Comparison of ENCODE assay signal across 1 cellular context in the genomic region with DNA sequence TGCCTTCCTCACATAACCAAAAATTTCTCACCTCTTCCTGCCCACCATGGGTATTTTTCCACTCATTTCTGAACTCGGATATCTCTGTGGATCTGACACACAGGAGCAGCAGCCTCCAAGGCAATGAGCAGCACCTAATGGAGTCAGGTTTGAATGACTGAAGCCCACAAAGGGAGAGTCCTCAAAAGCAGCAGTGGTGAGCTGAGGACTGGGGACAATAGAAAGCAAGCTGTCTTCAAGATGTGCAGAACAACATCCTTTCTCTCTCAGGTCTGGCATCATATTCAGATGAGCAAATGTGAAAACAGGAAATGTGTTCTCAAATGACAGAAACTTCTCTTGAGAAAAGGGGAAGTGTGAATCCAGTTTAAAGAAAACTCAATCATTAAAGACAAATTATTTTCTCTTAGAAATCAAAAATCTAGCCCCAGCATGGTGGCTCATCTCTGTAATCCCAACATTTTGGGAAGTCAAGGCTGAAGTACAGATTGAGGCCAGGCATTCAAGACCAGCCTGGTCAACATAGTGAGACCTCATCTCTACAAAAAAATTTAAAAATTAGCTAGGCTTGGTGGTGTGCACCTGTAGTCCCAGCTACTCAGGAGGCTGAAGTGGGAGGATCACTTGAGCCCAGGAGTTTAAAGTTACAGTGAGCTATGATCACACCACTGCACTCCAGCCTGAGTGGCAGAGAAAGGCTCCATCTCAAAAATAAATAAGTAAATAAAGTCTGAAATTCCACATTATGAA.
TF ChIP-seq lines count a peak whose summit lies in the region.

No MANE protein-coding gene starts in this region.

TF ChIP-seq in GM12878, 131 proteins besides CTCF, POLR2A, EP300 and RAD21 (continued from another document and continues in another):
- TF ChIP-seq MTA3 (IDR thresholded peaks at IDR 0.05; ENCODE audit: borderline replicate concordance, low read length) (peak; percentile 94; the same call in 1 of the 2 replicates), TCF12 (IDR thresholded peaks at IDR 0.05; ENCODE audit: low read depth, low read length) (peak; percentile 58; the same call in 1 of the 2 replicates), BACH1 (IDR thresholded peaks at IDR 0.05; ENCODE audit: borderline replicate concordance) (peak; percentile 86), SREBF1 (IDR thresholded peaks at IDR 0.05; ENCODE audit: low read length) (no peak), SMARCA5 (IDR thresholded peaks at IDR 0.05) (no peak; the same call in none of the 2 replicates), HDAC6 (IDR thresholded peaks at IDR 0.05; ENCODE audit: unreplicated experiment) (no peak), SREBF2 (IDR thresholded peaks at IDR 0.05; ENCODE audit: low read length) (no peak), NFIC (IDR thresholded peaks at IDR 0.05; ENCODE audit: low read depth, low read length) (peak; percentile 96), FOXM1 (IDR thresholded peaks at IDR 0.05; ENCODE audit: low read depth, low read length) (peak; percentile 88), CBX5 (IDR thresholded peaks at IDR 0.05; ENCODE audit: low read depth) (peak; percentile 51; the same call in 1 of the 2 replicates), TAF1 (IDR thresholded peaks at IDR 0.05; ENCODE audit: borderline replicate concordance, low read depth, low read length) (peak; percentile 81), IKZF2 (IDR thresholded peaks at IDR 0.05) (peak; percentile 94 to 95), IKZF1 (conservative IDR thresholded peaks at IDR 0.05) (peak; percentile 93), HCFC1 (IDR thresholded peaks at IDR 0.05; ENCODE audit: low read length) (no peak), JUNB (IDR thresholded peaks at IDR 0.05) (peak; percentile 87), SPI1 (IDR thresholded peaks at IDR 0.05; ENCODE audit: borderline replicate concordance, insufficient read depth, low read depth, low read length) (peak; percentile 99), RELA (IDR thresholded peaks at IDR 0.05; ENCODE audit: borderline replicate concordance, partially characterized antibody) (no peak), SP1 (IDR thresholded peaks at IDR 0.05; ENCODE audit: low read depth, low read length) (no peak), BHLHE40 (IDR thresholded peaks at IDR 0.05; ENCODE audit: borderline replicate concordance in 1 of 2, low read depth in 2 of 2, low read length in 1 of 2) (peak; percentile 33 to 55; a peak in 3 of 4 replicates), KDM1A (IDR thresholded peaks at IDR 0.05; ENCODE audit: borderline replicate concordance) (no peak), MTA2 (IDR thresholded peaks at IDR 0.05; ENCODE audit: low read depth) (peak; percentile 95), EZH2 (IDR thresholded peaks at IDR 0.05; ENCODE audit: borderline replicate concordance, control insufficient read depth, low read depth, low read length) (no peak), BCL11A (IDR thresholded peaks at IDR 0.05; ENCODE audit: low read depth, low read length) (peak; percentile 80), CREB1 (IDR thresholded peaks at IDR 0.05; ENCODE audit: low read depth) (peak; percentile 59; the same call in 1 of the 2 replicates), RBBP5 (conservative IDR thresholded peaks at IDR 0.05) (no peak)
- TF ChIP-seq, protein P1, sequence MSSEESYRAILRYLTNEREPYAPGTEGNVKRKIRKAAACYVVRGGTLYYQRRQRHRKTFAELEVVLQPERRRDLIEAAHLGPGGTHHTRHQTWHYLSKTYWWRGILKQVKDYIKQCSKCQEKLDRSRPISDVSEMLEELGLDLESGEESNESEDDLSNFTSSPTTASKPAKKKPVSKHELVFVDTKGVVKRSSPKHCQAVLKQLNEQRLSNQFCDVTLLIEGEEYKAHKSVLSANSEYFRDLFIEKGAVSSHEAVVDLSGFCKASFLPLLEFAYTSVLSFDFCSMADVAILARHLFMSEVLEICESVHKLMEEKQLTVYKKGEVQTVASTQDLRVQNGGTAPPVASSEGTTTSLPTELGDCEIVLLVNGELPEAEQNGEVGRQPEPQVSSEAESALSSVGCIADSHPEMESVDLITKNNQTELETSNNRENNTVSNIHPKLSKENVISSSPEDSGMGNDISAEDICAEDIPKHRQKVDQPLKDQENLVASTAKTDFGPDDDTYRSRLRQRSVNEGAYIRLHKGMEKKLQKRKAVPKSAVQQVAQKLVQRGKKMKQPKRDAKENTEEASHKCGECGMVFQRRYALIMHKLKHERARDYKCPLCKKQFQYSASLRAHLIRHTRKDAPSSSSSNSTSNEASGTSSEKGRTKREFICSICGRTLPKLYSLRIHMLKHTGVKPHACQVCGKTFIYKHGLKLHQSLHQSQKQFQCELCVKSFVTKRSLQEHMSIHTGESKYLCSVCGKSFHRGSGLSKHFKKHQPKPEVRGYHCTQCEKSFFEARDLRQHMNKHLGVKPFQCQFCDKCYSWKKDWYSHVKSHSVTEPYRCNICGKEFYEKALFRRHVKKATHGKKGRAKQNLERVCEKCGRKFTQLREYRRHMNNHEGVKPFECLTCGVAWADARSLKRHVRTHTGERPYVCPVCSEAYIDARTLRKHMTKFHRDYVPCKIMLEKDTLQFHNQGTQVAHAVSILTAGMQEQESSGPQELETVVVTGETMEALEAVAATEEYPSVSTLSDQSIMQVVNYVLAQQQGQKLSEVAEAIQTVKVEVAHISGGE (CRISPR knock-in tag; IDR thresholded peaks at IDR 0.05) = no peak
- TF ChIP-seq, protein P2, sequence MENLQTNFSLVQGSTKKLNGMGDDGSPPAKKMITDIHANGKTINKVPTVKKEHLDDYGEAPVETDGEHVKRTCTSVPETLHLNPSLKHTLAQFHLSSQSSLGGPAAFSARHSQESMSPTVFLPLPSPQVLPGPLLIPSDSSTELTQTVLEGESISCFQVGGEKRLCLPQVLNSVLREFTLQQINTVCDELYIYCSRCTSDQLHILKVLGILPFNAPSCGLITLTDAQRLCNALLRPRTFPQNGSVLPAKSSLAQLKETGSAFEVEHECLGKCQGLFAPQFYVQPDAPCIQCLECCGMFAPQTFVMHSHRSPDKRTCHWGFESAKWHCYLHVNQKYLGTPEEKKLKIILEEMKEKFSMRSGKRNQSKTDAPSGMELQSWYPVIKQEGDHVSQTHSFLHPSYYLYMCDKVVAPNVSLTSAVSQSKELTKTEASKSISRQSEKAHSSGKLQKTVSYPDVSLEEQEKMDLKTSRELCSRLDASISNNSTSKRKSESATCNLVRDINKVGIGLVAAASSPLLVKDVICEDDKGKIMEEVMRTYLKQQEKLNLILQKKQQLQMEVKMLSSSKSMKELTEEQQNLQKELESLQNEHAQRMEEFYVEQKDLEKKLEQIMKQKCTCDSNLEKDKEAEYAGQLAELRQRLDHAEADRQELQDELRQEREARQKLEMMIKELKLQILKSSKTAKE (IDR thresholded peaks at IDR 0.05; ENCODE audit: low read depth, poor library complexity, severe bottlenecking) = peak; percentile 75
- TF ChIP-seq, protein P3, sequence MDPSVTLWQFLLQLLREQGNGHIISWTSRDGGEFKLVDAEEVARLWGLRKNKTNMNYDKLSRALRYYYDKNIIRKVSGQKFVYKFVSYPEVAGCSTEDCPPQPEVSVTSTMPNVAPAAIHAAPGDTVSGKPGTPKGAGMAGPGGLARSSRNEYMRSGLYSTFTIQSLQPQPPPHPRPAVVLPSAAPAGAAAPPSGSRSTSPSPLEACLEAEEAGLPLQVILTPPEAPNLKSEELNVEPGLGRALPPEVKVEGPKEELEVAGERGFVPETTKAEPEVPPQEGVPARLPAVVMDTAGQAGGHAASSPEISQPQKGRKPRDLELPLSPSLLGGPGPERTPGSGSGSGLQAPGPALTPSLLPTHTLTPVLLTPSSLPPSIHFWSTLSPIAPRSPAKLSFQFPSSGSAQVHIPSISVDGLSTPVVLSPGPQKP (IDR thresholded peaks at IDR 0.05; ENCODE audit: low read depth, low read length) = no peak
- TF ChIP-seq, protein P4, sequence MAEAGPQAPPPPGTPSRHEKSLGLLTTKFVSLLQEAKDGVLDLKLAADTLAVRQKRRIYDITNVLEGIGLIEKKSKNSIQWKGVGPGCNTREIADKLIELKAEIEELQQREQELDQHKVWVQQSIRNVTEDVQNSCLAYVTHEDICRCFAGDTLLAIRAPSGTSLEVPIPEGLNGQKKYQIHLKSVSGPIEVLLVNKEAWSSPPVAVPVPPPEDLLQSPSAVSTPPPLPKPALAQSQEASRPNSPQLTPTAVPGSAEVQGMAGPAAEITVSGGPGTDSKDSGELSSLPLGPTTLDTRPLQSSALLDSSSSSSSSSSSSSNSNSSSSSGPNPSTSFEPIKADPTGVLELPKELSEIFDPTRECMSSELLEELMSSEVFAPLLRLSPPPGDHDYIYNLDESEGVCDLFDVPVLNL (IDR thresholded peaks at IDR 0.05; ENCODE audit: low read depth, low read length) = no peak
- TF ChIP-seq, protein P5, sequence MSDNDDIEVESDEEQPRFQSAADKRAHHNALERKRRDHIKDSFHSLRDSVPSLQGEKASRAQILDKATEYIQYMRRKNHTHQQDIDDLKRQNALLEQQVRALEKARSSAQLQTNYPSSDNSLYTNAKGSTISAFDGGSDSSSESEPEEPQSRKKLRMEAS (IDR thresholded peaks at IDR 0.05; ENCODE audit: low read depth, low read length) = no peak
- TF ChIP-seq, protein P6, sequence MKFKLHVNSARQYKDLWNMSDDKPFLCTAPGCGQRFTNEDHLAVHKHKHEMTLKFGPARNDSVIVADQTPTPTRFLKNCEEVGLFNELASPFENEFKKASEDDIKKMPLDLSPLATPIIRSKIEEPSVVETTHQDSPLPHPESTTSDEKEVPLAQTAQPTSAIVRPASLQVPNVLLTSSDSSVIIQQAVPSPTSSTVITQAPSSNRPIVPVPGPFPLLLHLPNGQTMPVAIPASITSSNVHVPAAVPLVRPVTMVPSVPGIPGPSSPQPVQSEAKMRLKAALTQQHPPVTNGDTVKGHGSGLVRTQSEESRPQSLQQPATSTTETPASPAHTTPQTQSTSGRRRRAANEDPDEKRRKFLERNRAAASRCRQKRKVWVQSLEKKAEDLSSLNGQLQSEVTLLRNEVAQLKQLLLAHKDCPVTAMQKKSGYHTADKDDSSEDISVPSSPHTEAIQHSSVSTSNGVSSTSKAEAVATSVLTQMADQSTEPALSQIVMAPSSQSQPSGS (IDR thresholded peaks at IDR 0.05; ENCODE audit: low read length) = peak; percentile 90
- TF ChIP-seq, protein P7, sequence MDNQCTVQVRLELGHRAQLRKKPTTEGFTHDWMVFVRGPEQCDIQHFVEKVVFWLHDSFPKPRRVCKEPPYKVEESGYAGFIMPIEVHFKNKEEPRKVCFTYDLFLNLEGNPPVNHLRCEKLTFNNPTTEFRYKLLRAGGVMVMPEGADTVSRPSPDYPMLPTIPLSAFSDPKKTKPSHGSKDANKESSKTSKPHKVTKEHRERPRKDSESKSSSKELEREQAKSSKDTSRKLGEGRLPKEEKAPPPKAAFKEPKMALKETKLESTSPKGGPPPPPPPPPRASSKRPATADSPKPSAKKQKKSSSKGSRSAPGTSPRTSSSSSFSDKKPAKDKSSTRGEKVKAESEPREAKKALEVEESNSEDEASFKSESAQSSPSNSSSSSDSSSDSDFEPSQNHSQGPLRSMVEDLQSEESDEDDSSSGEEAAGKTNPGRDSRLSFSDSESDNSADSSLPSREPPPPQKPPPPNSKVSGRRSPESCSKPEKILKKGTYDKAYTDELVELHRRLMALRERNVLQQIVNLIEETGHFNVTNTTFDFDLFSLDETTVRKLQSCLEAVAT (IDR thresholded peaks at IDR 0.05) = peak; percentile 71; the same call in 1 of the 2 replicates
- TF ChIP-seq, protein P8, sequence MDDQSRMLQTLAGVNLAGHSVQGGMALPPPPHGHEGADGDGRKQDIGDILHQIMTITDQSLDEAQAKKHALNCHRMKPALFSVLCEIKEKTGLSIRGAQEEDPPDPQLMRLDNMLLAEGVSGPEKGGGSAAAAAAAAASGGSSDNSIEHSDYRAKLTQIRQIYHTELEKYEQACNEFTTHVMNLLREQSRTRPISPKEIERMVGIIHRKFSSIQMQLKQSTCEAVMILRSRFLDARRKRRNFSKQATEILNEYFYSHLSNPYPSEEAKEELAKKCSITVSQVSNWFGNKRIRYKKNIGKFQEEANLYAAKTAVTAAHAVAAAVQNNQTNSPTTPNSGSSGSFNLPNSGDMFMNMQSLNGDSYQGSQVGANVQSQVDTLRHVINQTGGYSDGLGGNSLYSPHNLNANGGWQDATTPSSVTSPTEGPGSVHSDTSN (IDR thresholded peaks at IDR 0.05; ENCODE audit: insufficient replicate concordance, low read depth, low read length) = peak; percentile 22
- TF ChIP-seq, protein P9, sequence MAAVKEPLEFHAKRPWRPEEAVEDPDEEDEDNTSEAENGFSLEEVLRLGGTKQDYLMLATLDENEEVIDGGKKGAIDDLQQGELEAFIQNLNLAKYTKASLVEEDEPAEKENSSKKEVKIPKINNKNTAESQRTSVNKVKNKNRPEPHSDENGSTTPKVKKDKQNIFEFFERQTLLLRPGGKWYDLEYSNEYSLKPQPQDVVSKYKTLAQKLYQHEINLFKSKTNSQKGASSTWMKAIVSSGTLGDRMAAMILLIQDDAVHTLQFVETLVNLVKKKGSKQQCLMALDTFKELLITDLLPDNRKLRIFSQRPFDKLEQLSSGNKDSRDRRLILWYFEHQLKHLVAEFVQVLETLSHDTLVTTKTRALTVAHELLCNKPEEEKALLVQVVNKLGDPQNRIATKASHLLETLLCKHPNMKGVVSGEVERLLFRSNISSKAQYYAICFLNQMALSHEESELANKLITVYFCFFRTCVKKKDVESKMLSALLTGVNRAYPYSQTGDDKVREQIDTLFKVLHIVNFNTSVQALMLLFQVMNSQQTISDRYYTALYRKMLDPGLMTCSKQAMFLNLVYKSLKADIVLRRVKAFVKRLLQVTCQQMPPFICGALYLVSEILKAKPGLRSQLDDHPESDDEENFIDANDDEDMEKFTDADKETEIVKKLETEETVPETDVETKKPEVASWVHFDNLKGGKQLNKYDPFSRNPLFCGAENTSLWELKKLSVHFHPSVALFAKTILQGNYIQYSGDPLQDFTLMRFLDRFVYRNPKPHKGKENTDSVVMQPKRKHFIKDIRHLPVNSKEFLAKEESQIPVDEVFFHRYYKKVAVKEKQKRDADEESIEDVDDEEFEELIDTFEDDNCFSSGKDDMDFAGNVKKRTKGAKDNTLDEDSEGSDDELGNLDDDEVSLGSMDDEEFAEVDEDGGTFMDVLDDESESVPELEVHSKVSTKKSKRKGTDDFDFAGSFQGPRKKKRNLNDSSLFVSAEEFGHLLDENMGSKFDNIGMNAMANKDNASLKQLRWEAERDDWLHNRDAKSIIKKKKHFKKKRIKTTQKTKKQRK (IDR thresholded peaks at IDR 0.05; ENCODE audit: low read depth, low read length) = no peak
